ENCODE assay signal across 9 cellular contexts in genomic region chr1:178541396-178541795, GRCh38. TPM values are rescaled to one million over a fixed set of nuclear protein-coding genes. Genes with fewer than 3 reads are reported as not detected.
A peak's percentile ranks its signal among the peaks of the same experiment; 100 is the strongest.
DNase-seq lines count a peak whose midpoint lies in the region; ATAC-seq and TF ChIP-seq lines count a peak whose summit lies in the region.
"Had no signal": no experiment of that assay in that cellular context is flagged by ENCODE, and none has a peak within 500 bp of the region (broad histone marks: within the 10 kb centered on the region; RNA-seq: fewer than 3 reads in every experiment).

No MANE protein-coding gene starts in this region.

- H3K27ac Mint-ChIP-seq in MCF 10A (ENCODE audit: low read depth, unreplicated experiment), result peak overlapping the region; percentile 80
- peak overlapping the region in 3 of 6 donors; percentile 48 to 90 (median 87) for H3K27ac Mint-ChIP-seq in naive B cell

- no peak overlapping the region for H3K27ac ChIP-seq in ACC112 (ENCODE audit: low read depth, low read length)

- H3K4me3 ChIP-seq in ACC112 (ENCODE audit: low read depth, low read length) (no peak overlapping the region), HAP-1 (peak overlapping the region; percentile 88)

- CTCF ChIA-PET in MCF 10A (lab: Yijun Ruan, JAX), result interaction anchor here (0.6 to 12.2 kb wide), 28 partner anchors 8 to 550 kb away, joined by 3 to 390 read pairs (median 6); partner anchors contain the start of gene RALGPS2

- H3K27me3 Mint-ChIP-seq in MCF 10A (ENCODE audit: insufficient read depth, unreplicated experiment) (no peaks in the 10 kb centered on the region), naive B cell (no peaks in the 10 kb centered on the region)

- no peaks in the 10 kb centered on the region for H3K36me3 ChIP-seq in ACC112 (ENCODE audit: insufficient read depth, low read length)
- H3K36me3 ChIP-seq in HAP-1 (replicated peaks), result peaks cover 2% of the 10 kb centered on the region; the same call in 1 of the 2 replicates

- H3K27me3 ChIP-seq in ACC112 (ENCODE audit: insufficient read depth, low read length) (no peaks in the 10 kb centered on the region), HAP-1 (ENCODE audit: low read depth) (no peaks in the 10 kb centered on the region)

- intact Hi-C loops in MCF 10A (cut with micrococcal nuclease), result no loop called here

- no TSS peak for BruUV-seq in MCF 10A (replicated peaks; lab: Mats Ljungman, UMichigan)

- H3K4me3 Mint-ChIP-seq in MCF 10A (ENCODE audit: unreplicated experiment), result peak overlapping the region; percentile 95
- H3K4me3 Mint-ChIP-seq in naive B cell, result peak overlapping the region; percentile 92 to 99 (median 98)

- H3K9me3 ChIP-seq in HAP-1, result no peaks in the 10 kb centered on the region

- H3K36me3 Mint-ChIP-seq in MCF 10A (ENCODE audit: insufficient read depth, unreplicated experiment), result peaks cover 10% of the 10 kb centered on the region
- peaks cover 11 to 18% of the 10 kb centered on the region in 2 donors for H3K36me3 Mint-ChIP-seq in naive B cell

- H2AFZ ChIP-seq in ACC112 (ENCODE audit: low read length, unreplicated experiment), result peak overlapping the region; percentile 99

- H3K4me1 Mint-ChIP-seq in MCF 10A (ENCODE audit: insufficient read depth, unreplicated experiment) (peaks cover 48% of the 10 kb centered on the region), naive B cell (peaks cover 30 to 42% (median 35%) of the 10 kb centered on the region in 3 donors)

- DNase-seq in HAP-1 (ENCODE audit: low spot score in 2 of 2) (no peak), MCF 10A (ENCODE audit: unreplicated experiment) (no peak), naive B cell (no peak), 8988T (no peak)
- no peak for DNase-seq in effector CD4-positive, alpha-beta T cell

- H3K79me2 ChIP-seq in ACC112 (ENCODE audit: control insufficient read depth, insufficient read depth, low read length, unreplicated experiment), result no peaks in the 10 kb centered on the region

- in situ Hi-C loops in HAP-1 (cut with MboI; ENCODE audit: low sequenced_read_pairs), result loop anchor here (10.0 to 25.0 kb wide), 2 partner anchors 223 to 846 kb away; no protein-coding TSS in a partner anchor

- TF ChIP-seq CTCF in MCF 10A (IDR thresholded peaks at IDR 0.05; ENCODE audit: unreplicated experiment), result no peak

- H3K4me1 ChIP-seq in ACC112 (ENCODE audit: control insufficient read depth, insufficient read depth, low read length, unreplicated experiment) (peaks cover 55% of the 10 kb centered on the region), HAP-1 (peaks cover 2% of the 10 kb centered on the region; the same call in 1 of the 2 replicates)

- H3K9me3 Mint-ChIP-seq in MCF 10A (ENCODE audit: unreplicated experiment), result no peaks in the 10 kb centered on the region
- no peaks in the 10 kb centered on the region for H3K9me3 Mint-ChIP-seq in naive B cell

- POLR2A ChIA-PET in MCF 10A (lab: Yijun Ruan, JAX), result interaction anchor here (0.5 to 3.3 kb wide), 7 partner anchors 123 to 462 kb away, joined by 3 to 17 read pairs (median 5); no protein-coding TSS in a partner anchor

- ATAC-seq in naive B cell (ENCODE audit: low read depth in 2 of 2) (no peak), HG03442 (IDR thresholded peaks at IDR 0.05; ENCODE audit: unreplicated experiment) (no peak), HG03520 (IDR thresholded peaks at IDR 0.05; ENCODE audit: unreplicated experiment) (no peak)

RNA-seq across cellular contexts. Expression of gene TEX35, which starts 28.5 kb away (rescaled TPM):
- total RNA-seq in MCF 10A (2022), result not detected in 2 replicates
- polyA plus RNA-seq in naive B cell (ENCODE audit: low read depth in 6 of 6), result under 1 TPM; 0.14 to 0.67 (median 0.17) TPM
- total RNA-seq: renal cortical epithelial cell had no signal

RNA-seq across cellular contexts. Expression of gene CLEC20A, which starts 44.6 kb away (rescaled TPM):
- not detected in 2 replicates for total RNA-seq in MCF 10A (2022)
- 10 to 100 TPM in 5 of 6 donors, 1 to 10 TPM in 1; 2.7 to 50.3 (median 21.3) TPM for polyA plus RNA-seq in naive B cell (ENCODE audit: low read depth in 6 of 6)
- total RNA-seq: renal cortical epithelial cell had no signal
